ENCODE assay signal across 8 cellular contexts in genomic region chr11:14642873-14643696, GRCh38. TPM values are rescaled to one million over a fixed set of nuclear protein-coding genes. Genes with fewer than 3 reads are reported as not detected.
DNase-seq lines count a peak whose midpoint lies in the region; TF ChIP-seq lines count a peak whose summit lies in the region.

No MANE protein-coding gene starts in this region.

- peak overlapping the region; percentile 23 to 57 (median 42) for H3K27ac Mint-ChIP-seq in brain

- DNase-seq in LNCaP clone FGC (ENCODE audit: low read depth) (no peak), vagina (ENCODE audit: extremely low spot score in 2 of 2) (no peak), NCI-H2196 (lab: John Stamatoyannopoulos, UW; ENCODE audit: unreplicated experiment) (no peak), dermis blood vessel endothelial cell (no peak)
- DNase-seq in stimulated activated naive CD4-positive, alpha-beta T cell treated with Interleukin-2 at 50 U/mL for 16 hours (lab: John Stamatoyannopoulos, UW): no peak

- peaks cover 12% of the 10 kb centered on the region for H3K27me3 Mint-ChIP-seq in brain

- H3K27me3 ChIP-seq in BLaER1 (peaks cover 32% of the 10 kb centered on the region), mucosa of stomach (ENCODE audit: control insufficient read depth, insufficient read depth, low read length) (peaks cover 9% of the 10 kb centered on the region), vagina (no peaks in the 10 kb centered on the region)

- H3K36me3 ChIP-seq in BLaER1 (no peaks in the 10 kb centered on the region), mucosa of stomach (ENCODE audit: control insufficient read depth, insufficient read depth, low read length) (no peaks in the 10 kb centered on the region), vagina (no peaks in the 10 kb centered on the region)

- no peak for TF ChIP-seq CTCF in LNCaP clone FGC (IDR thresholded peaks at IDR 0.05; ENCODE audit: control insufficient read depth, extremely low read depth, insufficient read depth)
- TF ChIP-seq CTCF in brain (conservative IDR thresholded peaks at IDR 0.05): no peak
- no peak for TF ChIP-seq CTCF in vagina (IDR thresholded peaks at IDR 0.05)

- H3K4me3 ChIP-seq in BLaER1: peak overlapping the region; percentile 94
- H3K4me3 ChIP-seq in LNCaP clone FGC (ENCODE audit: low read depth, low read length): peak overlapping the region; percentile 88
- H3K4me3 ChIP-seq in mucosa of stomach (ENCODE audit: low read length): no peak overlapping the region
- peak overlapping the region; percentile 73 to 78 for H3K4me3 ChIP-seq in vagina

- no peaks in the 10 kb centered on the region for H3K36me3 Mint-ChIP-seq in brain

- intact Hi-C loops in vagina (cut with DNase I): no loop called here

- peak overlapping the region; percentile 97 for H3K4me2 ChIP-seq in BLaER1

- H3K9ac ChIP-seq in BLaER1 (peak overlapping the region; percentile 85), mucosa of stomach (ENCODE audit: low read length) (peak overlapping the region; percentile 64)

- H3K27ac ChIP-seq in BLaER1 (peak overlapping the region; percentile 87), vagina (peak overlapping the region; percentile 35)

- peaks cover 37% of the 10 kb centered on the region for H4K20me1 ChIP-seq in BLaER1

- no peaks in the 10 kb centered on the region for H3K9me3 ChIP-seq in BLaER1
- H3K9me3 ChIP-seq in mucosa of stomach (ENCODE audit: control insufficient read depth, low read length): no peaks in the 10 kb centered on the region
- no peaks in the 10 kb centered on the region for H3K9me3 ChIP-seq in vagina

- peak overlapping the region; percentile 76 to 97 (median 82) for H3K4me3 Mint-ChIP-seq in brain

- H3K9me3 Mint-ChIP-seq in brain: no peaks in the 10 kb centered on the region

- H3K4me1 ChIP-seq in BLaER1: peaks cover 25% of the 10 kb centered on the region
- no peaks in the 10 kb centered on the region for H3K4me1 ChIP-seq in mucosa of stomach (ENCODE audit: control insufficient read depth, insufficient read depth, low read length)
- peaks cover 7% of the 10 kb centered on the region for H3K4me1 ChIP-seq in vagina

- peaks cover 44% of the 10 kb centered on the region for H3K4me1 Mint-ChIP-seq in brain

- TF ChIP-seq POLR2A in vagina (IDR thresholded peaks at IDR 0.05): no peak

RNA-seq across cellular contexts. Expression of gene PDE3B, which starts 0.5 kb away (rescaled TPM):
- 0.48 TPM for polyA plus RNA-seq in brain (ENCODE audit: insufficient read depth, low read depth, low replicate concordance)
- total RNA-seq in vagina (10.1 TPM), dermis blood vessel endothelial cell (0.17 and 0.23 TPM in 2 replicates)
